ENCODE assay signal across 15 cellular contexts in the genomic region with DNA sequence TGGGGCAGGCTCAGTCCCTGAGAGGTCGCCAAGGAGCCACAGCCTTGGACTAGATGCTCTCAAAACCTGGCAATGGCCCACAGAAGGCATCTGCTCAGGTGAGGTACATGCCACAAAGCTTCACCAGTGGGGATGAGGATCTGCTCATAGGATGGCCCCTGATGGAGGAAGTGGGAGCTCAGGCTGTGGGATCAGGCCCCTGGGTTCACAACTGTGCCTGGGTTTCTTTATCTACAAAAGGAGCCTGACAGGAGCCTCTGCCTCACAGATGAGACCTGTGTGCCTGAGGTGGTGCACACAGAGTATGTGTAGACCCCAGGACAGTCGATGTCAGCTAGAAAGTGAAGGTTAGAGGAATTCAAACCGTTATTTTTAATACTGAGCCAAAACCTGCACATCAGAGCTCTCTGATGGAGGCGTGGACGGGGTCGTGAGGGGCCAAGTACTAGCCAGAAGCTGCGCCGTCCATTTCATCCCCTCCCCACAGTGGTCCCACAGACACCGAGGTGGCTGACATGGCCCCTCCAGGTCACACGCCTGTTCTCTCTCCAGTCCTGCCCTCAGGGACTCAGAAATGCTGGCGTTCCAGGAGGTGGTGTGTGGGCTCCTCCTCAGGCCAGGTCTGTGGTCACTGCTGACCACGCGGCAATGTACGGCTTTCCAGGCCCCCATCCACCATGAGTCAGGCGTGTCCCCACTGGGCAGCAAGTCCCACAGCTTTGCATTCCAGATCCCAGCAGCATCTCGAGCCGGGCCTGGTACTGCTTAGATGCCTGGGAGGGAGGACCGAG. TPM values are rescaled to one million over a fixed set of nuclear protein-coding genes. Genes with fewer than 3 reads are reported as not detected.
DNase-seq lines count a peak whose midpoint lies in the region; ATAC-seq and TF ChIP-seq lines count a peak whose summit lies in the region.
"Had no signal": no experiment of that assay in that cellular context is flagged by ENCODE, and none has a peak within 500 bp of the region (broad histone marks: within the 10 kb centered on the region; RNA-seq: fewer than 3 reads in every experiment).

No MANE protein-coding gene starts in this region.

- H3K4me3 Mint-ChIP-seq in T-cell, result peak overlapping the region in 1 of 3 donors; percentile 81
- no peak overlapping the region for H3K4me3 Mint-ChIP-seq in stimulated activated naive B cell treated with anti-CD40 and anti-IgM and Interleukin-4, amounts not matched to agents 10 μg/mL and 1 μg/mL and 100 μg/mL, for 72 hours

- no peak overlapping the region for H3K27ac ChIP-seq in right atrium auricular region
- no peak overlapping the region for H3K27ac ChIP-seq in left ventricle myocardium inferior (replicated peaks)
- H3K27ac ChIP-seq in aorta (ENCODE audit: low read depth in 1 of 2, low read length in 2 of 2), result no peak overlapping the region
- H3K27ac ChIP-seq: epithelial cell of prostate, GM23248, SJSA1 had no signal

- H3K27me3 ChIP-seq in right atrium auricular region (no peaks in the 10 kb centered on the region), left ventricle myocardium inferior (ENCODE audit: low read depth) (peaks cover 93% of the 10 kb centered on the region), aorta (ENCODE audit: control insufficient read depth in 1 of 2, insufficient read depth in 2 of 2, low read length in 1 of 2) (no peaks in the 10 kb centered on the region)

- H3K27ac Mint-ChIP-seq in T-cell, result peak overlapping the region; percentile 90 to 92
- H3K27ac Mint-ChIP-seq in stimulated activated naive B cell treated with anti-CD40 and anti-IgM and Interleukin-4, amounts not matched to agents 10 μg/mL and 1 μg/mL and 100 μg/mL, for 72 hours, result no peak overlapping the region

- peaks cover 30 to 70% (median 50%) of the 10 kb centered on the region in 3 donors for H3K4me1 Mint-ChIP-seq in T-cell
- H3K4me1 Mint-ChIP-seq in stimulated activated naive B cell treated with anti-CD40 and anti-IgM and Interleukin-4, amounts not matched to agents 10 μg/mL and 1 μg/mL and 100 μg/mL, for 72 hours, result peaks cover 17 to 19% of the 10 kb centered on the region in 2 donors

- H3K27me3 Mint-ChIP-seq in T-cell, result peaks cover 0 to 4% of the 10 kb centered on the region in 2 donors
- peaks cover 13 to 19% of the 10 kb centered on the region in 2 donors for H3K27me3 Mint-ChIP-seq in stimulated activated naive B cell treated with anti-CD40 and anti-IgM and Interleukin-4, amounts not matched to agents 10 μg/mL and 1 μg/mL and 100 μg/mL, for 72 hours

- no peaks in the 10 kb centered on the region for H3K9me3 Mint-ChIP-seq in T-cell
- no peaks in the 10 kb centered on the region for H3K9me3 Mint-ChIP-seq in stimulated activated naive B cell treated with anti-CD40 and anti-IgM and Interleukin-4, amounts not matched to agents 10 μg/mL and 1 μg/mL and 100 μg/mL, for 72 hours

- intact Hi-C loops in Right ventricle myocardium inferior (cut with DNase I), result no loop called here
- intact Hi-C loops in left ventricle myocardium inferior (cut with micrococcal nuclease), result no loop called here
- intact Hi-C loops in aorta (cut with DNase I), result no loop called here

- H3K4me3 ChIP-seq in right atrium auricular region, result no peak overlapping the region
- no peak overlapping the region for H3K4me3 ChIP-seq in left ventricle myocardium inferior
- H3K4me3 ChIP-seq in aorta (ENCODE audit: low read length in 2 of 2), result no peak overlapping the region
- H3K4me3 ChIP-seq: coronary artery, GM23248, SJSA1 had no signal

- POLR2A ChIA-PET in T-cell (lab: Charles Lee), result no interaction called here

- H3K4me1 ChIP-seq in right atrium auricular region, result peaks cover 0 to 17% of the 10 kb centered on the region in 2 donors
- peaks cover 18% of the 10 kb centered on the region for H3K4me1 ChIP-seq in left ventricle myocardium inferior
- no peaks in the 10 kb centered on the region for H3K4me1 ChIP-seq in aorta (ENCODE audit: control insufficient read depth in 1 of 2, insufficient read depth in 2 of 2, low read length in 2 of 2)

- H3K36me3 ChIP-seq in right atrium auricular region (no peaks in the 10 kb centered on the region), left ventricle myocardium inferior (no peaks in the 10 kb centered on the region), aorta (ENCODE audit: control insufficient read depth in 1 of 2, insufficient read depth in 2 of 2, low read length in 1 of 2) (no peaks in the 10 kb centered on the region)
- H3K36me3 ChIP-seq: SJSA1 had no signal

- TF ChIP-seq CTCF in right atrium auricular region (IDR thresholded peaks at IDR 0.05) (no peak), left ventricle myocardium inferior (IDR thresholded peaks at IDR 0.05; ENCODE audit: borderline replicate concordance) (no peak)

- H3K9me3 ChIP-seq in right atrium auricular region (no peaks in the 10 kb centered on the region), left ventricle myocardium inferior (replicated peaks) (no peaks in the 10 kb centered on the region), aorta (ENCODE audit: control insufficient read depth, low read length) (no peaks in the 10 kb centered on the region)
- H3K9me3 ChIP-seq: SJSA1 had no signal

- no peaks in the 10 kb centered on the region for H3K36me3 Mint-ChIP-seq in T-cell
- H3K36me3 Mint-ChIP-seq in stimulated activated naive B cell treated with anti-CD40 and anti-IgM and Interleukin-4, amounts not matched to agents 10 μg/mL and 1 μg/mL and 100 μg/mL, for 72 hours, result peaks cover 0 to 2% of the 10 kb centered on the region in 2 donors

- CTCF ChIA-PET in T-cell (lab: Charles Lee), result no interaction called here

- ATAC-seq in Right ventricle myocardium inferior (no peak), T-cell (replicated peaks in 1 of 4) (no peak), aorta (ENCODE audit: low FRiP score) (no peak), GM21390 (IDR thresholded peaks at IDR 0.05; ENCODE audit: unreplicated experiment) (no peak), HG02981 (IDR thresholded peaks at IDR 0.05; ENCODE audit: unreplicated experiment) (no peak)
- ATAC-seq in stimulated activated naive B cell treated with anti-CD40 and anti-IgM and Interleukin-4, amounts not matched to agents 10 μg/mL and 1 μg/mL and 100 μg/mL, for 72 hours (replicated peaks), result no peak

- 85 to 87% methylated on average over 18 of the region's 18 CpGs for WGBS in aorta, 2 donors

- DNase-seq in Right ventricle myocardium inferior (ENCODE audit: missing footprints) (peak; percentile 68), right atrium auricular region (ENCODE audit: low spot score) (no peak), T-cell (no peak), left ventricle myocardium inferior (peak; percentile 4), aorta (peak; percentile 41 to 70)
- no peak for DNase-seq in stimulated activated naive B cell treated with anti-CD40 and anti-IgM and Interleukin-4, amounts not matched to agents 10 μg/mL and 1 μg/mL and 100 μg/mL, for 72 hours
- DNase-seq: GDM1, NCI-H446, T-helper 9 cell had no signal

RNA-seq across cellular contexts. Expression of a gene that starts 33.3 kb away (rescaled TPM):
- total RNA-seq in Right ventricle myocardium inferior, result not detected
- under 1 TPM in 1 of 2 donors, not detected in 1; 0.43 TPM for total RNA-seq in right atrium auricular region
- under 1 TPM in 3 of 5 donors, not detected in 2; 0.33 to 0.63 (median 0.53) TPM for total RNA-seq in T-cell
- not detected for total RNA-seq in left ventricle myocardium inferior
- not detected for total RNA-seq in aorta
- not detected for polyA plus RNA-seq in aorta
- total RNA-seq: GM23248, SJSA1 had no signal
- polyA plus RNA-seq: GM23248 had no signal

RNA-seq across cellular contexts. Expression of a gene that starts 54.4 kb away (rescaled TPM):
- total RNA-seq in Right ventricle myocardium inferior, result 10.0 TPM
- total RNA-seq in right atrium auricular region, result 10 to 100 TPM in 1 of 2 donors, 1 to 10 TPM in 1; 8.4 to 11.1 TPM
- 10 to 100 TPM in 3 of 5 donors, 1 to 10 TPM in 2; 8.6 to 13.9 (median 12.8) TPM for total RNA-seq in T-cell
- 9.8 TPM for total RNA-seq in left ventricle myocardium inferior
- 1 to 10 TPM; 7.5 to 7.6 TPM for total RNA-seq in aorta
- polyA plus RNA-seq in aorta, result 1 to 10 TPM; 4.0 to 7.8 TPM

Comparison
In these comparisons a context has a peak if more than half of its experiments do, and no peak if none do; other contexts are left out.
1. DNase-seq: peak in Right ventricle myocardium inferior (single experiment), left ventricle myocardium inferior (single experiment) and aorta (2 of 2); none in right atrium auricular region (single experiment), T-cell (0 of 34) and stimulated activated naive B cell treated with anti-CD40 and anti-IgM and Interleukin-4, amounts not matched to agents 10 μg/mL and 1 μg/mL and 100 μg/mL, for 72 hours (single experiment).